Comparison of ENCODE assay signal across 30 cellular contexts in the genomic region with DNA sequence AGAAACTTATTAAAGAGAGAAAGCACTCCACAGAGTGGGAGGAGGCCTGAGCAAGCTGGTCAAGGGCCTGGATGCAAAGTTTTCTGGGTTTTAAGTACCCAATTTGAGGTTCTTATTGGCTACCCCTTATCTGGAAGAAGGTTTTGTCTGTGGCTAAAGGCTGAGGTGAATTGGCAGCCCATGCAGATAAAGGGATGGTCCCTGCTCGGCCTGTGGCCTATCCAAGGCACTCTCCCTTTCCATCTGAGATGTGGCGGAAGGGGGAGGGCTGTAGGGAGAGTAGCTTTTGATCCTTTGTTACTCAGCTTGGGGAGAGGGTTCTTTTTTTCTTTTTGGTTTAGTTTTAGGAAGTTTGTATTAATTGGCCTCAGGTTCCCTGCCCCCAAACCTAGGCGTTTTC.
"Had no signal": no experiment of that assay in that cellular context is flagged by ENCODE, and none has a peak within 500 bp of the region (broad histone marks: within the 10 kb centered on the region; RNA-seq: fewer than 3 reads in every experiment).

No MANE protein-coding gene starts in this region.

- H3K9me3 Mint-ChIP-seq: activated CD4-positive, alpha-beta T cell treated with anti-CD3 and anti-CD28 coated beads, Interleukin-2, amount 10 ng/mL, durations not matched to agents 24 days and 14 days; central memory CD8-positive, alpha-beta T cell had no signal

- H3K27ac ChIP-seq: SJCRH30 had no signal

- H3K4me3 Mint-ChIP-seq: activated B cell treated with CpG ODN at 0.5 μM for 24 hours; activated CD4-positive, alpha-beta T cell treated with anti-CD3 and anti-CD28 coated beads, Interleukin-2, amount 10 ng/mL, durations not matched to agents 24 days and 14 days; activated CD8-positive, alpha-beta memory T cell treated with anti-CD3 and anti-CD28 coated beads, Interleukin-2, amount 10 ng/mL, durations not matched to agents 7 days and 5 days; activated naive CD4-positive, alpha-beta T cell treated with anti-CD3 and anti-CD28 coated beads for 36 hours; activated naive CD8-positive, alpha-beta T cell; activated T-helper 17 cell treated with anti-CD3 and anti-CD28 coated beads, Interleukin-2, amount 50 U/mL, for 72 hours; brain; central memory CD8-positive, alpha-beta T cell had no signal

- H3K4me3 ChIP-seq: MG63, SJCRH30 had no signal

- H3K4me1 ChIP-seq: SJCRH30 had no signal

- H3K27me3 Mint-ChIP-seq: activated B cell treated with CpG ODN at 0.5 μM for 24 hours; activated CD4-positive, alpha-beta T cell treated with anti-CD3 and anti-CD28 coated beads, Interleukin-2, amount 10 ng/mL, durations not matched to agents 24 days and 14 days; activated CD8-positive, alpha-beta memory T cell treated with anti-CD3 and anti-CD28 coated beads, Interleukin-2, amount 10 ng/mL, durations not matched to agents 7 days and 5 days; activated naive CD8-positive, alpha-beta T cell; activated T-helper 17 cell treated with anti-CD3 and anti-CD28 coated beads, Interleukin-2, amount 50 U/mL, for 72 hours; brain; central memory CD8-positive, alpha-beta T cell had no signal

- H3K9ac ChIP-seq: SK-N-SH had no signal

- H3K27me3 ChIP-seq: MG63, SJCRH30 had no signal

- H3K27ac Mint-ChIP-seq: activated B cell treated with CpG ODN at 0.5 μM for 24 hours; activated CD4-positive, alpha-beta T cell treated with anti-CD3 and anti-CD28 coated beads, Interleukin-2, amount 10 ng/mL, durations not matched to agents 24 days and 14 days; activated CD8-positive, alpha-beta memory T cell treated with anti-CD3 and anti-CD28 coated beads, Interleukin-2, amount 10 ng/mL, durations not matched to agents 7 days and 5 days; activated naive CD4-positive, alpha-beta T cell treated with anti-CD3 and anti-CD28 coated beads for 36 hours; activated naive CD8-positive, alpha-beta T cell; activated T-helper 17 cell treated with anti-CD3 and anti-CD28 coated beads, Interleukin-2, amount 50 U/mL, for 72 hours; brain had no signal

- H3K9me3 ChIP-seq: MG63, SJCRH30, SK-N-SH had no signal

- DNase-seq: activated B cell treated with CpG ODN at 0.5 μM for 24 hours; activated CD4-positive, alpha-beta T cell treated with anti-CD3 and anti-CD28 coated beads for 1 hour; activated CD4-positive, alpha-beta T cell treated with anti-CD3 and anti-CD28 coated beads, Interleukin-2, amount 10 ng/mL, durations not matched to agents 24 days and 14 days; activated CD4-positive, alpha-beta T cell treated with anti-CD3 and anti-CD28 coated beads, Interleukin-2, amount 50 U/mL, for 48 hours; activated CD8-positive, alpha-beta memory T cell treated with anti-CD3 and anti-CD28 coated beads, Interleukin-2, amount 10 ng/mL, durations not matched to agents 7 days and 5 days; activated gamma-delta T cell; activated naive CD4-positive, alpha-beta T cell treated with anti-CD3 and anti-CD28 coated beads for 36 hours; activated T-cell treated with anti-CD3 and anti-CD28 coated beads, Interleukin-2, amount 50 U/mL, for 48 hours; amygdala; MG63; MV-4-11; NCI-H1105; NCI-H1436; NCI-H1694 treated with DMSO at 0.1 percent for 48 hours; NCI-H2029 treated with DMSO at 0.1 percent for 48 hours; NCI-H345; NCI-H510A; NCI-H526 treated with DMSO at 0.1 percent for 48 hours; NCI-H82; OCI-M1; RPMI8226; SJCRH30; SK-N-SH; T-helper 1 cell had no signal

- ATAC-seq: activated CD8-positive, alpha-beta memory T cell treated with anti-CD3 and anti-CD28 coated beads, Interleukin-2, amount 10 ng/mL, durations not matched to agents 7 days and 5 days; activated T-helper 17 cell treated with anti-CD3 and anti-CD28 coated beads, Interleukin-2, amount 50 U/mL, for 72 hours; Panc1; Right ventricle myocardium inferior had no signal

- H3K36me3 Mint-ChIP-seq: activated CD8-positive, alpha-beta memory T cell treated with anti-CD3 and anti-CD28 coated beads, Interleukin-2, amount 10 ng/mL, durations not matched to agents 7 days and 5 days; activated naive CD8-positive, alpha-beta T cell had no signal

- H3K4me1 Mint-ChIP-seq: activated B cell treated with CpG ODN at 0.5 μM for 24 hours; activated CD4-positive, alpha-beta T cell treated with anti-CD3 and anti-CD28 coated beads, Interleukin-2, amount 10 ng/mL, durations not matched to agents 24 days and 14 days; activated CD8-positive, alpha-beta memory T cell treated with anti-CD3 and anti-CD28 coated beads, Interleukin-2, amount 10 ng/mL, durations not matched to agents 7 days and 5 days; activated T-helper 17 cell treated with anti-CD3 and anti-CD28 coated beads, Interleukin-2, amount 50 U/mL, for 72 hours; brain; central memory CD8-positive, alpha-beta T cell had no signal

- H3K36me3 ChIP-seq: MG63, SJCRH30 had no signal
